Comparison of ENCODE assay signal across 1 cellular context in the genomic region with DNA sequence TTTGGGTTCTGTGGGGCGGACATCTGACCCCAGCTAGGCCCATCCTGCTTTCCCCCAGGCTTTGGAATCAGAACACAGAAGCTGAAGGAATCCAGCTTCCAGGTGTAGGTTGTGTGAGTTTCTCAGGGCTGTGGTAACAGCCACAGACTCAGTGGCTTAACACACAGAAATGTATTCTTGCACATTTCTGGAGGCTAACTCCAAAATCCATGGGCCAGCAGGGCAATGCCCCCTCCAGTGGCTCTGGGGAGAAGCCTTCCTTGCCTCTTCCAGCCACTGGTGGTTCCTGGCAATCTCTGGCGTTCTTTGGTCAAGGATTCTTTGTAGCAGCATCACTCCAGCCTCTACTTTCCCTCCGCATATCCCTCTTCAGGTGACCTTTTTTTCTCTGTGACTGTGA.
TF ChIP-seq lines count a peak whose summit lies in the region.

No MANE protein-coding gene starts in this region.

TF ChIP-seq in H1, 55 proteins besides CTCF, POLR2A, EP300 and RAD21:
- TF ChIP-seq, protein P1, sequence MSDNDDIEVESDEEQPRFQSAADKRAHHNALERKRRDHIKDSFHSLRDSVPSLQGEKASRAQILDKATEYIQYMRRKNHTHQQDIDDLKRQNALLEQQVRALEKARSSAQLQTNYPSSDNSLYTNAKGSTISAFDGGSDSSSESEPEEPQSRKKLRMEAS (IDR thresholded peaks at IDR 0.05), result no peak
- TF ChIP-seq, protein P2, sequence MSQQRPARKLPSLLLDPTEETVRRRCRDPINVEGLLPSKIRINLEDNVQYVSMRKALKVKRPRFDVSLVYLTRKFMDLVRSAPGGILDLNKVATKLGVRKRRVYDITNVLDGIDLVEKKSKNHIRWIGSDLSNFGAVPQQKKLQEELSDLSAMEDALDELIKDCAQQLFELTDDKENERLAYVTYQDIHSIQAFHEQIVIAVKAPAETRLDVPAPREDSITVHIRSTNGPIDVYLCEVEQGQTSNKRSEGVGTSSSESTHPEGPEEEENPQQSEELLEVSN (IDR thresholded peaks at IDR 0.05), result no peak
- TF ChIP-seq ZNF274 (IDR thresholded peaks at IDR 0.05; ENCODE audit: borderline replicate concordance, extremely low read depth, low read length) (no peak), SP2 (IDR thresholded peaks at IDR 0.05; ENCODE audit: low read length) (no peak), GTF2F1 (IDR thresholded peaks at IDR 0.05; ENCODE audit: borderline replicate concordance, low read depth, low read length) (no peak), POU5F1 (IDR thresholded peaks at IDR 0.05; ENCODE audit: low read depth, low read length) (no peak), SIX5 (IDR thresholded peaks at IDR 0.05; ENCODE audit: low read depth, low read length) (no peak), ASH2L (IDR thresholded peaks at IDR 0.05; ENCODE audit: low read length) (no peak), FOSL1 (IDR thresholded peaks at IDR 0.05; ENCODE audit: insufficient read depth, low read depth, low read length) (no peak), TAF7 (optimal IDR thresholded peaks at IDR 0.05; ENCODE audit: borderline replicate concordance, low read depth, low read length) (no peak), KDM5A (IDR thresholded peaks at IDR 0.05; ENCODE audit: low read length) (no peak), SUZ12 (IDR thresholded peaks at IDR 0.05; ENCODE audit: low read length) (no peak), BCL11A (IDR thresholded peaks at IDR 0.05; ENCODE audit: low read depth in 2 of 2, low read length in 2 of 2) (no peak), TAF1 (IDR thresholded peaks at IDR 0.05; ENCODE audit: low read depth, low read length) (no peak), YY1 (IDR thresholded peaks at IDR 0.05; ENCODE audit: low read depth, low read length) (no peak), BRCA1 (IDR thresholded peaks at IDR 0.05; ENCODE audit: low read depth, low read length) (no peak), SP4 (IDR thresholded peaks at IDR 0.05; ENCODE audit: low read length) (no peak)
TF ChIP-seq in H1: peak in this region for 0.
